Comparison of ENCODE assay signal across 8 cellular contexts in the genomic region with DNA sequence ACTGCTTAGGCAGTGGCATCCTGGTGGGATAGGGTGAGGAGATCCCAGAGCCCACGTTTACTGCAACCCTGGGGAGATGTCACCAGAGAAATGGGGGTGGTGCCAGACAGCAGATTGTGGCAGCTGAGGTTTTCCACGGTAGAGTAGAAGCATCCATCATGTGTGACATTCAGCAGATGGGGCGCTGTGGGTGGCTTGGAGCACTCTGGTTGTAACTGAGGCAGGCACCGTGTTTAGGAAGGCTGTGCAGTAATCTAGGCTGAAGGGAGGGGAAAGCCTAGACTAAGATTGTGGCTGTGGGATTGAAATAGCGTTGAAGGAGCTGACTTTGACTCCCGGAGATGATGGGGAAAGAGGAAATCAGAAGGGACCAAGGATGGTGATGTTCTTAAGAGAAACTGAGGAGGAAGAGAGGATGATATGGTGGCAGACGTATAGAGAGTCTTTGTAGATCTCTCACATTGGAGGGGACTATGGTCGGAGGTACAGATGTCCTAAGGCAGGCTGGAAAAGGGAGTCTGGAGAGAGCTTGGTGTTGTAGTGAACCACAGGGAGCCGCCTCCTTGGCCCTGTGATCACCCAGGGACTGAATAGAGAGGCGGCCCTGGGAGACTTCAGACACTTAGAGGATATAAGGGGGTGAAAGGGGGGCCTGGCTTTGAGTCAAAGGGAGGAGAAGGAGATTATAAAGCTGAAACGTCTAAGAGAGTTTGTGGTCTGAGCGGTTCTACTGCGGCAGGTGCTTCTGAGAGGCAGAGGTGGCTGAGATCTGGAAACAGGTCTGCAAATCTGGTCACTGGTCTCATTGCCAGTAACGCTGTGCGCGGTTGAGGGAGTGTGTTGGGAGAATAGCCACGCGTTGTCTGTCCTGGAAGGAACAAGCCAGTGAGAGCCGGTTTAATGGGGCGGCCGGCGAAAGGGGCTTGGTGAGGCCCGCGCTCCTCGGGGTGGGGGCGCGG. TPM values are rescaled to one million over a fixed set of nuclear protein-coding genes. Genes with fewer than 3 reads are reported as not detected.
DNase-seq lines count a peak whose midpoint lies in the region; ATAC-seq, FAIRE-seq and TF ChIP-seq lines count a peak whose summit lies in the region.

No MANE protein-coding gene starts in this region.

- H3K36me3 Mint-ChIP-seq in activated CD4-positive, alpha-beta T cell treated with anti-CD3 and anti-CD28 coated beads for 36 hours (ENCODE audit: low read depth): peaks cover 2% of the 10 kb centered on the region

- H3K4me1 ChIP-seq in HUES64 (ENCODE audit: insufficient read depth, low read length) (peaks cover 16% of the 10 kb centered on the region), ovary (ENCODE audit: insufficient read depth) (peaks cover 16% of the 10 kb centered on the region)

- TF ChIP-seq CTCF in fibroblast of pulmonary artery (IDR thresholded peaks at IDR 0.05; ENCODE audit: low read length, missing control alignments): no peak
- TF ChIP-seq CTCF in ovary (IDR thresholded peaks at IDR 0.05): no peak

- H3K36me3 ChIP-seq in HUES64 (ENCODE audit: insufficient read depth, low read length): no peaks in the 10 kb centered on the region
- H3K36me3 ChIP-seq in ovary: no peaks in the 10 kb centered on the region

- peak overlapping the region; percentile 46 for H3K9ac ChIP-seq in HUES64 (ENCODE audit: low read depth, low read length)

- H3K9me3 Mint-ChIP-seq in activated CD4-positive, alpha-beta T cell treated with anti-CD3 and anti-CD28 coated beads for 36 hours (ENCODE audit: low read depth): no peaks in the 10 kb centered on the region

- intact Hi-C loops in activated CD4-positive, alpha-beta T cell treated with anti-CD3 and anti-CD28 coated beads for 36 hours (cut with DNase I, micrococcal nuclease): loop anchor here (5.0 kb wide), 5 partner anchors 45 to 680 kb away; partner anchors contain the start of genes C6orf47 (in 1 of the 2), DDX39B (in 1 of the 2), GPANK1 (in 1 of the 2) and HLA-B (in 1 of the 2)
- intact Hi-C loops in ovary (cut with DNase I): no loop called here

- peak; percentile 20 for ATAC-seq in activated CD4-positive, alpha-beta T cell treated with anti-CD3 and anti-CD28 coated beads for 36 hours

- H3K4me3 ChIP-seq in HUES64 (ENCODE audit: low read length) (peak overlapping the region; percentile 93), fibroblast of pulmonary artery (replicated peaks; ENCODE audit: low read depth, low read length) (peak overlapping the region; percentile 70), ovary (peak overlapping the region; percentile 81)

- 0 out of 2 replicates have a peak, but pooled peaks cover 5% of the 10 kb centered on the region for H3K9me3 ChIP-seq in HUES64 (ENCODE audit: insufficient read depth, low read depth, low read length)
- no peaks in the 10 kb centered on the region for H3K9me3 ChIP-seq in ovary

- CTCF ChIA-PET in activated CD4-positive, alpha-beta T cell treated with anti-CD3 and anti-CD28 coated beads for 36 hours (lab: Charles Lee): interaction anchor here (0.9 to 6.1 kb wide), 4 partner anchors 18 to 41 kb away, joined by 3 to 68 read pairs (median 4); no protein-coding TSS in a partner anchor

- H3K27ac Mint-ChIP-seq in activated CD4-positive, alpha-beta T cell treated with anti-CD3 and anti-CD28 coated beads for 36 hours: peak overlapping the region; percentile 57

- POLR2A ChIA-PET in activated CD4-positive, alpha-beta T cell treated with anti-CD3 and anti-CD28 coated beads for 36 hours (lab: Charles Lee): interaction anchor here (0.6 to 1.0 kb wide), 3 partner anchors 37 to 172 kb away, joined by 3 to 8 read pairs (median 3); partner anchors contain the start of gene MICB

- no peak for TF ChIP-seq EP300 in ovary (IDR thresholded peaks at IDR 0.05)

- DNase-seq in activated CD4-positive, alpha-beta T cell treated with anti-CD3 and anti-CD28 coated beads for 36 hours: peak; percentile 58
- DNase-seq in activated CD4-positive, alpha-beta T cell treated with anti-CD3 and anti-CD28 coated beads for 1 hour: no peak
- peak; percentile 12 for DNase-seq in activated T-cell treated with anti-CD3 and anti-CD28 coated beads for 1 hour (ENCODE audit: low read depth)
- DNase-seq in fibroblast of pulmonary artery (ENCODE audit: low read depth): peak; percentile 18
- peak in 3 of 5 donors; percentile 35 to 58 (median 37) for DNase-seq in ovary
- DNase-seq in H54 (ENCODE audit: insufficient read length, low spot score): no peak
- no peak for DNase-seq in foreskin melanocyte

- peak overlapping the region; percentile 17; the same call in 1 of the 2 replicates for H3K27ac ChIP-seq in HUES64 (ENCODE audit: low read depth, low read length)
- peak overlapping the region; percentile 61 to 98 for H3K27ac ChIP-seq in ovary

- peaks cover 53% of the 10 kb centered on the region for H3K4me1 Mint-ChIP-seq in activated CD4-positive, alpha-beta T cell treated with anti-CD3 and anti-CD28 coated beads for 36 hours

- TF ChIP-seq POLR2A in ovary (IDR thresholded peaks at IDR 0.05) (no peak), H54 (IDR thresholded peaks at IDR 0.05; ENCODE audit: low read depth, low read length) (no peak)

- peak overlapping the region; percentile 71 for H3K4me3 Mint-ChIP-seq in activated CD4-positive, alpha-beta T cell treated with anti-CD3 and anti-CD28 coated beads for 36 hours

- no peaks in the 10 kb centered on the region for H3K27me3 Mint-ChIP-seq in activated CD4-positive, alpha-beta T cell treated with anti-CD3 and anti-CD28 coated beads for 36 hours

- H3K27me3 ChIP-seq in HUES64 (ENCODE audit: insufficient read depth, low read length): peaks cover 40% of the 10 kb centered on the region
- H3K27me3 ChIP-seq in ovary: no peaks in the 10 kb centered on the region

- FAIRE-seq in H54 (lab: Jason Lieb, UNC): no peak

- 29% methylated on average over 27 of the region's 27 CpGs for WGBS in HUES64
- WGBS in ovary, 3 donors: 6 to 8% (median 6%) methylated on average over 27 of the region's 27 CpGs

RNA-seq across cellular contexts. Expression of gene MICA, which starts 0.8 kb away (rescaled TPM):
- 1 to 10 TPM; 6.3 to 7.1 TPM for total RNA-seq in activated CD4-positive, alpha-beta T cell treated with anti-CD3 and anti-CD28 coated beads for 36 hours
- 11.3 TPM for polyA plus RNA-seq in HUES64 (2013, experiment 1 of 2)
- 15.2 TPM for polyA plus RNA-seq in HUES64 (2013, experiment 2 of 2)
- 10 to 100 TPM; 15.8 to 48.9 (median 24.5) TPM for total RNA-seq in ovary
- polyA plus RNA-seq in ovary: 10 to 100 TPM; 31.1 to 33.2 TPM

RNA-seq across cellular contexts. Expression of gene HLA-B, which starts 45.6 kb away (rescaled TPM):
- total RNA-seq in activated CD4-positive, alpha-beta T cell treated with anti-CD3 and anti-CD28 coated beads for 36 hours: 1,000 to 10,000 TPM; 2,101 to 2,412 TPM
- polyA plus RNA-seq in HUES64 (2013, experiment 1 of 2): 33.1 TPM
- 34.6 TPM for polyA plus RNA-seq in HUES64 (2013, experiment 2 of 2)
- 100 to 1,000 TPM; 358 to 625 (median 492) TPM for total RNA-seq in ovary
- polyA plus RNA-seq in ovary: 1,000 to 10,000 TPM in 1 of 2 donors, 100 to 1,000 TPM in 1; 680 to 2,036 TPM

Comparison
In these comparisons a context has a peak if more than half of its experiments do, and no peak if none do; other contexts are left out.
1. DNase-seq: peak in activated CD4-positive, alpha-beta T cell treated with anti-CD3 and anti-CD28 coated beads for 36 hours (single experiment), activated T-cell treated with anti-CD3 and anti-CD28 coated beads for 1 hour (single experiment), fibroblast of pulmonary artery (single experiment) and ovary (3 of 5); none in activated CD4-positive, alpha-beta T cell treated with anti-CD3 and anti-CD28 coated beads for 1 hour (single experiment), H54 (single experiment) and foreskin melanocyte (single experiment).
2. intact Hi-C loops: an anchor here in activated CD4-positive, alpha-beta T cell treated with anti-CD3 and anti-CD28 coated beads for 36 hours (5.0 kb wide); none called in ovary.
3. Peak in every context shown above with its lines, with median percentiles within 50 percentile points of each other: H3K4me3 ChIP-seq.